In the genomic region with DNA sequence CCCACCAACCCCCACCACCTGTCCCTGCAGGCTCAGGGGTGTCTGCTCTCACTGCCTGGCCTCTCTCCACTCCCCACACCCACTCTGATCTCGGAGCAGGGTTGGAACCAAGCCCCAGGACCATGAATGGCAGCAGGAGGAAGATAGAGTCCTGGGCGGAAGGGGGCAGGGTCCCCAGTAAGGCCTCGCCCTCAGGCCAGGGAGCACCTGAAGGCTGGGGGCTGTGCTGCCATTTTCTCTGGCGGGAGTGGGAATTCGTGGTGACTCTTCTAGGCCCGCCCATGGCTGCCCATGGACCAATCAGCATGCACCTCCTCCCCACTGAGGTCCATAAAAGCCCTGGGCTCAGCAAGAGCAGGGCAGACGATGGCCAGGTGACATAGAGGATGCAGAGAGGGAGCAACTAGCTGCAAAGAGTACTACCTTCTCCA, we compare ENCODE assay signal across 1 cellular context.
TF ChIP-seq lines count a peak whose summit lies in the region.

No MANE protein-coding gene starts in this region.

TF ChIP-seq in HepG2, 621 proteins besides CTCF, POLR2A, EP300 and RAD21 (continues in another document):
- TF ChIP-seq, protein P1, sequence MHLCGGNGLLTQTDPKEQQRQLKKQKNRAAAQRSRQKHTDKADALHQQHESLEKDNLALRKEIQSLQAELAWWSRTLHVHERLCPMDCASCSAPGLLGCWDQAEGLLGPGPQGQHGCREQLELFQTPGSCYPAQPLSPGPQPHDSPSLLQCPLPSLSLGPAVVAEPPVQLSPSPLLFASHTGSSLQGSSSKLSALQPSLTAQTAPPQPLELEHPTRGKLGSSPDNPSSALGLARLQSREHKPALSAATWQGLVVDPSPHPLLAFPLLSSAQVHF (CRISPR knock-in tag; IDR thresholded peaks at IDR 0.05), result no peak
- TF ChIP-seq ZNF644 (CRISPR knock-in tag; IDR thresholded peaks at IDR 0.05; ENCODE audit: low read depth) (peak; percentile 72), ETV5 (CRISPR knock-in tag; IDR thresholded peaks at IDR 0.05; ENCODE audit: borderline replicate concordance) (no peak), SMARCE1 (IDR thresholded peaks at IDR 0.05; ENCODE audit: borderline replicate concordance) (no peak), ZNF235 (CRISPR knock-in tag; IDR thresholded peaks at IDR 0.05; ENCODE audit: borderline replicate concordance) (no peak), KDM4B (CRISPR knock-in tag; IDR thresholded peaks at IDR 0.05) (no peak), CC2D1A (CRISPR knock-in tag; IDR thresholded peaks at IDR 0.05) (no peak), THYN1 (CRISPR knock-in tag; IDR thresholded peaks at IDR 0.05; ENCODE audit: borderline replicate concordance, low read depth) (no peak), BORCS8-MEF2B (CRISPR knock-in tag; IDR thresholded peaks at IDR 0.05) (0 out of 2 replicates have a peak, but pooled peaks have one; percentile 51), ZNF382 (CRISPR knock-in tag; IDR thresholded peaks at IDR 0.05; ENCODE audit: borderline replicate concordance) (no peak), PRPF4 (IDR thresholded peaks at IDR 0.05; ENCODE audit: low read depth, low read length, poor library complexity, severe bottlenecking) (no peak), RFX5 (IDR thresholded peaks at IDR 0.05; ENCODE audit: low read depth, low read length) (peak; percentile 30; the same call in 1 of the 2 replicates), KLF15 (CRISPR knock-in tag; IDR thresholded peaks at IDR 0.05; ENCODE audit: borderline replicate concordance) (no peak), IRX3 (CRISPR knock-in tag; IDR thresholded peaks at IDR 0.05; ENCODE audit: borderline replicate concordance, low read depth) (no peak), NCOR1 (IDR thresholded peaks at IDR 0.05; ENCODE audit: borderline replicate concordance, low read length) (no peak), ZNF841 (CRISPR knock-in tag; IDR thresholded peaks at IDR 0.05; ENCODE audit: borderline replicate concordance) (no peak), ZNF773 (CRISPR knock-in tag; IDR thresholded peaks at IDR 0.05; ENCODE audit: borderline replicate concordance) (no peak), ZNF367 (CRISPR knock-in tag; IDR thresholded peaks at IDR 0.05; ENCODE audit: borderline replicate concordance) (no peak), ZNF772 (CRISPR knock-in tag; IDR thresholded peaks at IDR 0.05) (no peak), ZNF780A (CRISPR knock-in tag; IDR thresholded peaks at IDR 0.05) (no peak)
- TF ChIP-seq, protein P2, sequence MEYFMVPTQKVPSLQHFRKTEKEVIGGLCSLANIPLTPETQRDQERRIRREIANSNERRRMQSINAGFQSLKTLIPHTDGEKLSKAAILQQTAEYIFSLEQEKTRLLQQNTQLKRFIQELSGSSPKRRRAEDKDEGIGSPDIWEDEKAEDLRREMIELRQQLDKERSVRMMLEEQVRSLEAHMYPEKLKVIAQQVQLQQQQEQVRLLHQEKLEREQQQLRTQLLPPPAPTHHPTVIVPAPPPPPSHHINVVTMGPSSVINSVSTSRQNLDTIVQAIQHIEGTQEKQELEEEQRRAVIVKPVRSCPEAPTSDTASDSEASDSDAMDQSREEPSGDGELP (IDR thresholded peaks at IDR 0.05; ENCODE audit: borderline replicate concordance, low read depth), result no peak
- TF ChIP-seq, protein P3, sequence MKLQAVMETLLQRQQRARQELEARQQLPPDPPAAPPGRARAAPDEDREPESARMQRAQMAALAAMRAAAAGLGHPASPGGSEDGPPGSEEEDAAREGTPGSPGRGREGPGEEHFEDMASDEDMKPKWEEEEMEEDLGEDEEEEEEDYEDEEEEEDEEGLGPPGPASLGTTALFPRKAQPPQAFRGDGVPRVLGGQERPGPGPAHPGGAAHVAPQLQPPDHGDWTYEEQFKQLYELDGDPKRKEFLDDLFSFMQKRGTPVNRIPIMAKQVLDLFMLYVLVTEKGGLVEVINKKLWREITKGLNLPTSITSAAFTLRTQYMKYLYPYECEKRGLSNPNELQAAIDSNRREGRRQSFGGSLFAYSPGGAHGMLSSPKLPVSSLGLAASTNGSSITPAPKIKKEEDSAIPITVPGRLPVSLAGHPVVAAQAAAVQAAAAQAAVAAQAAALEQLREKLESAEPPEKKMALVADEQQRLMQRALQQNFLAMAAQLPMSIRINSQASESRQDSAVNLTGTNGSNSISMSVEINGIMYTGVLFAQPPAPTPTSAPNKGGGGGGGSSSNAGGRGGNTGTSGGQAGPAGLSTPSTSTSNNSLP (IDR thresholded peaks at IDR 0.05; ENCODE audit: low read depth, low read length), result no peak
- TF ChIP-seq, protein P4, sequence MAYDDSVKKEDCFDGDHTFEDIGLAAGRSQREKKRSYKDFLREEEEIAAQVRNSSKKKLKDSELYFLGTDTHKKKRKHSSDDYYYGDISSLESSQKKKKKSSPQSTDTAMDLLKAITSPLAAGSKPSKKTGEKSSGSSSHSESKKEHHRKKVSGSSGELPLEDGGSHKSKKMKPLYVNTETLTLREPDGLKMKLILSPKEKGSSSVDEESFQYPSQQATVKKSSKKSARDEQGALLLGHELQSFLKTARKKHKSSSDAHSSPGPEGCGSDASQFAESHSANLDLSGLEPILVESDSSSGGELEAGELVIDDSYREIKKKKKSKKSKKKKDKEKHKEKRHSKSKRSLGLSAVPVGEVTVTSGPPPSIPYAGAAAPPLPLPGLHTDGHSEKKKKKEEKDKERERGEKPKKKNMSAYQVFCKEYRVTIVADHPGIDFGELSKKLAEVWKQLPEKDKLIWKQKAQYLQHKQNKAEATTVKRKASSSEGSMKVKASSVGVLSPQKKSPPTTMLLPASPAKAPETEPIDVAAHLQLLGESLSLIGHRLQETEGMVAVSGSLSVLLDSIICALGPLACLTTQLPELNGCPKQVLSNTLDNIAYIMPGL (CRISPR knock-in tag; IDR thresholded peaks at IDR 0.05; ENCODE audit: borderline replicate concordance in 1 of 2, low read depth in 1 of 2), result 0 out of 4 replicates have a peak, but pooled peaks of 1 of the 2 experiments have one; percentile 30
- TF ChIP-seq, protein P5, sequence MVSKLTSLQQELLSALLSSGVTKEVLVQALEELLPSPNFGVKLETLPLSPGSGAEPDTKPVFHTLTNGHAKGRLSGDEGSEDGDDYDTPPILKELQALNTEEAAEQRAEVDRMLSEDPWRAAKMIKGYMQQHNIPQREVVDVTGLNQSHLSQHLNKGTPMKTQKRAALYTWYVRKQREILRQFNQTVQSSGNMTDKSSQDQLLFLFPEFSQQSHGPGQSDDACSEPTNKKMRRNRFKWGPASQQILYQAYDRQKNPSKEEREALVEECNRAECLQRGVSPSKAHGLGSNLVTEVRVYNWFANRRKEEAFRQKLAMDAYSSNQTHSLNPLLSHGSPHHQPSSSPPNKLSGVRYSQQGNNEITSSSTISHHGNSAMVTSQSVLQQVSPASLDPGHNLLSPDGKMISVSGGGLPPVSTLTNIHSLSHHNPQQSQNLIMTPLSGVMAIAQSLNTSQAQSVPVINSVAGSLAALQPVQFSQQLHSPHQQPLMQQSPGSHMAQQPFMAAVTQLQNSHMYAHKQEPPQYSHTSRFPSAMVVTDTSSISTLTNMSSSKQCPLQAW (CRISPR knock-in tag; IDR thresholded peaks at IDR 0.05), result no peak
- TF ChIP-seq, protein P6, sequence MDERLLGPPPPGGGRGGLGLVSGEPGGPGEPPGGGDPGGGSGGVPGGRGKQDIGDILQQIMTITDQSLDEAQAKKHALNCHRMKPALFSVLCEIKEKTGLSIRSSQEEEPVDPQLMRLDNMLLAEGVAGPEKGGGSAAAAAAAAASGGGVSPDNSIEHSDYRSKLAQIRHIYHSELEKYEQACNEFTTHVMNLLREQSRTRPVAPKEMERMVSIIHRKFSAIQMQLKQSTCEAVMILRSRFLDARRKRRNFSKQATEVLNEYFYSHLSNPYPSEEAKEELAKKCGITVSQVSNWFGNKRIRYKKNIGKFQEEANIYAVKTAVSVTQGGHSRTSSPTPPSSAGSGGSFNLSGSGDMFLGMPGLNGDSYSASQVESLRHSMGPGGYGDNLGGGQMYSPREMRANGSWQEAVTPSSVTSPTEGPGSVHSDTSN (CRISPR knock-in tag; IDR thresholded peaks at IDR 0.05), result no peak
- TF ChIP-seq, protein P7, sequence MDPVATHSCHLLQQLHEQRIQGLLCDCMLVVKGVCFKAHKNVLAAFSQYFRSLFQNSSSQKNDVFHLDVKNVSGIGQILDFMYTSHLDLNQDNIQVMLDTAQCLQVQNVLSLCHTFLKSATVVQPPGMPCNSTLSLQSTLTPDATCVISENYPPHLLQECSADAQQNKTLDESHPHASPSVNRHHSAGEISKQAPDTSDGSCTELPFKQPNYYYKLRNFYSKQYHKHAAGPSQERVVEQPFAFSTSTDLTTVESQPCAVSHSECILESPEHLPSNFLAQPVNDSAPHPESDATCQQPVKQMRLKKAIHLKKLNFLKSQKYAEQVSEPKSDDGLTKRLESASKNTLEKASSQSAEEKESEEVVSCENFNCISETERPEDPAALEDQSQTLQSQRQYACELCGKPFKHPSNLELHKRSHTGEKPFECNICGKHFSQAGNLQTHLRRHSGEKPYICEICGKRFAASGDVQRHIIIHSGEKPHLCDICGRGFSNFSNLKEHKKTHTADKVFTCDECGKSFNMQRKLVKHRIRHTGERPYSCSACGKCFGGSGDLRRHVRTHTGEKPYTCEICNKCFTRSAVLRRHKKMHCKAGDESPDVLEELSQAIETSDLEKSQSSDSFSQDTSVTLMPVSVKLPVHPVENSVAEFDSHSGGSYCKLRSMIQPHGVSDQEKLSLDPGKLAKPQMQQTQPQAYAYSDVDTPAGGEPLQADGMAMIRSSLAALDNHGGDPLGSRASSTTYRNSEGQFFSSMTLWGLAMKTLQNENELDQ (CRISPR knock-in tag; IDR thresholded peaks at IDR 0.05; ENCODE audit: borderline replicate concordance), result no peak
- TF ChIP-seq, protein P8, sequence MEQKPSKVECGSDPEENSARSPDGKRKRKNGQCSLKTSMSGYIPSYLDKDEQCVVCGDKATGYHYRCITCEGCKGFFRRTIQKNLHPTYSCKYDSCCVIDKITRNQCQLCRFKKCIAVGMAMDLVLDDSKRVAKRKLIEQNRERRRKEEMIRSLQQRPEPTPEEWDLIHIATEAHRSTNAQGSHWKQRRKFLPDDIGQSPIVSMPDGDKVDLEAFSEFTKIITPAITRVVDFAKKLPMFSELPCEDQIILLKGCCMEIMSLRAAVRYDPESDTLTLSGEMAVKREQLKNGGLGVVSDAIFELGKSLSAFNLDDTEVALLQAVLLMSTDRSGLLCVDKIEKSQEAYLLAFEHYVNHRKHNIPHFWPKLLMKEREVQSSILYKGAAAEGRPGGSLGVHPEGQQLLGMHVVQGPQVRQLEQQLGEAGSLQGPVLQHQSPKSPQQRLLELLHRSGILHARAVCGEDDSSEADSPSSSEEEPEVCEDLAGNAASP (CRISPR knock-in tag; IDR thresholded peaks at IDR 0.05; ENCODE audit: borderline replicate concordance), result 0 out of 2 replicates have a peak, but pooled peaks have one; percentile 9
- TF ChIP-seq, protein P9, sequence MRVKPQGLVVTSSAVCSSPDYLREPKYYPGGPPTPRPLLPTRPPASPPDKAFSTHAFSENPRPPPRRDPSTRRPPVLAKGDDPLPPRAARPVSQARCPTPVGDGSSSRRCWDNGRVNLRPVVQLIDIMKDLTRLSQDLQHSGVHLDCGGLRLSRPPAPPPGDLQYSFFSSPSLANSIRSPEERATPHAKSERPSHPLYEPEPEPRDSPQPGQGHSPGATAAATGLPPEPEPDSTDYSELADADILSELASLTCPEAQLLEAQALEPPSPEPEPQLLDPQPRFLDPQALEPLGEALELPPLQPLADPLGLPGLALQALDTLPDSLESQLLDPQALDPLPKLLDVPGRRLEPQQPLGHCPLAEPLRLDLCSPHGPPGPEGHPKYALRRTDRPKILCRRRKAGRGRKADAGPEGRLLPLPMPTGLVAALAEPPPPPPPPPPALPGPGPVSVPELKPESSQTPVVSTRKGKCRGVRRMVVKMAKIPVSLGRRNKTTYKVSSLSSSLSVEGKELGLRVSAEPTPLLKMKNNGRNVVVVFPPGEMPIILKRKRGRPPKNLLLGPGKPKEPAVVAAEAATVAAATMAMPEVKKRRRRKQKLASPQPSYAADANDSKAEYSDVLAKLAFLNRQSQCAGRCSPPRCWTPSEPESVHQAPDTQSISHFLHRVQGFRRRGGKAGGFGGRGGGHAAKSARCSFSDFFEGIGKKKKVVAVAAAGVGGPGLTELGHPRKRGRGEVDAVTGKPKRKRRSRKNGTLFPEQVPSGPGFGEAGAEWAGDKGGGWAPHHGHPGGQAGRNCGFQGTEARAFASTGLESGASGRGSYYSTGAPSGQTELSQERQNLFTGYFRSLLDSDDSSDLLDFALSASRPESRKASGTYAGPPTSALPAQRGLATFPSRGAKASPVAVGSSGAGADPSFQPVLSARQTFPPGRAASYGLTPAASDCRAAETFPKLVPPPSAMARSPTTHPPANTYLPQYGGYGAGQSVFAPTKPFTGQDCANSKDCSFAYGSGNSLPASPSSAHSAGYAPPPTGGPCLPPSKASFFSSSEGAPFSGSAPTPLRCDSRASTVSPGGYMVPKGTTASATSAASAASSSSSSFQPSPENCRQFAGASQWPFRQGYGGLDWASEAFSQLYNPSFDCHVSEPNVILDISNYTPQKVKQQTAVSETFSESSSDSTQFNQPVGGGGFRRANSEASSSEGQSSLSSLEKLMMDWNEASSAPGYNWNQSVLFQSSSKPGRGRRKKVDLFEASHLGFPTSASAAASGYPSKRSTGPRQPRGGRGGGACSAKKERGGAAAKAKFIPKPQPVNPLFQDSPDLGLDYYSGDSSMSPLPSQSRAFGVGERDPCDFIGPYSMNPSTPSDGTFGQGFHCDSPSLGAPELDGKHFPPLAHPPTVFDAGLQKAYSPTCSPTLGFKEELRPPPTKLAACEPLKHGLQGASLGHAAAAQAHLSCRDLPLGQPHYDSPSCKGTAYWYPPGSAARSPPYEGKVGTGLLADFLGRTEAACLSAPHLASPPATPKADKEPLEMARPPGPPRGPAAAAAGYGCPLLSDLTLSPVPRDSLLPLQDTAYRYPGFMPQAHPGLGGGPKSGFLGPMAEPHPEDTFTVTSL (CRISPR knock-in tag; IDR thresholded peaks at IDR 0.05; ENCODE audit: borderline replicate concordance), result no peak
- TF ChIP-seq, protein P10, sequence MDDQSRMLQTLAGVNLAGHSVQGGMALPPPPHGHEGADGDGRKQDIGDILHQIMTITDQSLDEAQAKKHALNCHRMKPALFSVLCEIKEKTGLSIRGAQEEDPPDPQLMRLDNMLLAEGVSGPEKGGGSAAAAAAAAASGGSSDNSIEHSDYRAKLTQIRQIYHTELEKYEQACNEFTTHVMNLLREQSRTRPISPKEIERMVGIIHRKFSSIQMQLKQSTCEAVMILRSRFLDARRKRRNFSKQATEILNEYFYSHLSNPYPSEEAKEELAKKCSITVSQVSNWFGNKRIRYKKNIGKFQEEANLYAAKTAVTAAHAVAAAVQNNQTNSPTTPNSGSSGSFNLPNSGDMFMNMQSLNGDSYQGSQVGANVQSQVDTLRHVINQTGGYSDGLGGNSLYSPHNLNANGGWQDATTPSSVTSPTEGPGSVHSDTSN (CRISPR knock-in tag; IDR thresholded peaks at IDR 0.05; ENCODE audit: borderline replicate concordance), result no peak
- TF ChIP-seq, protein P11, sequence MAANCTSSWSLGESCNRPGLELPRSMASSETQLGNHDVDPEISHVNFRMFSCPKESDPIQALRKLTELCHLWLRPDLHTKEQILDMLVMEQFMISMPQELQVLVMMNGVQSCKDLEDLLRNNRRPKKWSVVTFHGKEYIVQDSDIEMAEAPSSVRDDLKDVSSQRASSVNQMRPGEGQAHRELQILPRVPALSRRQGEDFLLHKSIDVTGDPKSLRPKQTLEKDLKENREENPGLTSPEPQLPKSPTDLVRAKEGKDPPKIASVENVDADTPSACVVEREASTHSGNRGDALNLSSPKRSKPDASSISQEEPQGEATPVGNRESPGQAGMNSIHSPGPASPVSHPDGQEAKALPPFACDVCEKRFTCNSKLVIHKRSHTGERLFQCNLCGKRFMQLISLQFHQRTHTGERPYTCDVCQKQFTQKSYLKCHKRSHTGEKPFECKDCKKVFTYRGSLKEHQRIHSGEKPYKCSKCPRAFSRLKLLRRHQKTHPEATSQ (CRISPR knock-in tag; IDR thresholded peaks at IDR 0.05; ENCODE audit: borderline replicate concordance), result peak; percentile 68; the same call in 1 of the 2 replicates
